Comparison of ENCODE assay signal across 17 cellular contexts in genomic region chr5:147551677-147552076, GRCh38. TPM values are rescaled to one million over a fixed set of nuclear protein-coding genes. Genes with fewer than 3 reads are reported as not detected.
DNase-seq lines count a peak whose midpoint lies in the region; ATAC-seq, FAIRE-seq and TF ChIP-seq lines count a peak whose summit lies in the region.
"Had no signal": no experiment of that assay in that cellular context is flagged by ENCODE, and none has a peak within 500 bp of the region (broad histone marks: within the 10 kb centered on the region; RNA-seq: fewer than 3 reads in every experiment).

No MANE protein-coding gene starts in this region.

- WGBS in trophoblast cell (ENCODE audit: extremely low coverage, insufficient coverage, insufficient read length), result no CpG with 5 or more reads among the region's 1 CpG

- no peak for ATAC-seq in GM21786 (IDR thresholded peaks at IDR 0.05; ENCODE audit: unreplicated experiment)
- ATAC-seq: A549 had no signal

- no peaks in the 10 kb centered on the region for H3K9me2 ChIP-seq in OCI-LY7 (ENCODE audit: insufficient read depth, low read length)

- H3K27ac ChIP-seq in endothelial cell of umbilical vein (ENCODE audit: insufficient read depth, low read depth, low read length) (no peak overlapping the region), right atrium auricular region (peak overlapping the region; percentile 27 to 74), rectal smooth muscle tissue (ENCODE audit: low read depth, low read length) (peak overlapping the region; percentile 46), trophoblast cell (ENCODE audit: low read depth, low read length) (no peak overlapping the region), OCI-LY7 (ENCODE audit: low read depth, low read length, poor library complexity, severe bottlenecking) (no peak overlapping the region)
- H3K27ac ChIP-seq: A549, SJCRH30 had no signal

- H4K91ac ChIP-seq in trophoblast cell (ENCODE audit: low read depth, low read length), result no peak overlapping the region

- H2AFZ ChIP-seq in endothelial cell of umbilical vein (ENCODE audit: low read depth, low read length), result peak overlapping the region; percentile 26
- H2AFZ ChIP-seq in trophoblast cell (ENCODE audit: insufficient read depth, low read length, poor library complexity), result no peak overlapping the region
- H2AFZ ChIP-seq in OCI-LY7 (ENCODE audit: low read length), result no peak overlapping the region

- no peaks in the 10 kb centered on the region for H3K27me3 ChIP-seq in endothelial cell of umbilical vein (ENCODE audit: control insufficient read depth in 2 of 2, insufficient read depth in 2 of 2, low read length in 2 of 2)
- H3K27me3 ChIP-seq in right atrium auricular region, result no peaks in the 10 kb centered on the region
- H3K27me3 ChIP-seq in rectal smooth muscle tissue (ENCODE audit: control insufficient read depth, insufficient read depth, low read length), result no peaks in the 10 kb centered on the region
- H3K27me3 ChIP-seq in trophoblast cell (ENCODE audit: insufficient read depth, low read length), result no peaks in the 10 kb centered on the region
- H3K27me3 ChIP-seq: SJCRH30 had no signal

- H3K79me2 ChIP-seq in endothelial cell of umbilical vein (ENCODE audit: control insufficient read depth, insufficient read depth, low read length) (no peaks in the 10 kb centered on the region), trophoblast cell (ENCODE audit: control insufficient read depth, insufficient read depth, low read length, poor library complexity) (no peaks in the 10 kb centered on the region), OCI-LY7 (ENCODE audit: insufficient read depth, low read depth, low read length) (no peaks in the 10 kb centered on the region)

- H3K4me1 ChIP-seq in endothelial cell of umbilical vein (ENCODE audit: control insufficient read depth, extremely low read depth, insufficient read depth, low read length) (peaks cover 2% of the 10 kb centered on the region), right atrium auricular region (peaks cover 0 to 67% of the 10 kb centered on the region in 2 donors), rectal smooth muscle tissue (ENCODE audit: control insufficient read depth, insufficient read depth, low read length) (peaks cover 19% of the 10 kb centered on the region), trophoblast cell (ENCODE audit: control insufficient read depth in 1 of 2, insufficient read depth in 2 of 2, low read length in 2 of 2) (peaks cover 7% of the 10 kb centered on the region in 2 experiments), OCI-LY7 (ENCODE audit: insufficient read depth, low read length, poor library complexity, severe bottlenecking) (no peaks in the 10 kb centered on the region)
- H3K4me1 ChIP-seq: A549, SJCRH30 had no signal

- no peaks in the 10 kb centered on the region for H4K20me1 ChIP-seq in endothelial cell of umbilical vein (replicated peaks; ENCODE audit: control insufficient read depth, extremely low read depth, insufficient read depth, low read length)
- H4K20me1 ChIP-seq in OCI-LY7 (ENCODE audit: insufficient read depth, low read length), result no peaks in the 10 kb centered on the region

- H2BK5ac ChIP-seq in trophoblast cell (ENCODE audit: low read depth, low read length, poor library complexity), result no peak overlapping the region

- H3K18ac ChIP-seq in trophoblast cell (ENCODE audit: low read length), result no peak overlapping the region

- BruUV-seq in endothelial cell of umbilical vein (replicated peaks; lab: Mats Ljungman, UMichigan) (no TSS peak), OCI-LY7 (replicated peaks; lab: Mats Ljungman, UMichigan) (no TSS peak)

- H4K8ac ChIP-seq in trophoblast cell (ENCODE audit: low read depth, low read length), result no peak overlapping the region

- no peak overlapping the region for H2BK120ac ChIP-seq in trophoblast cell (ENCODE audit: insufficient read depth, low read length, poor library complexity)

- CTCF ChIA-PET in endothelial cell of umbilical vein (lab: Charles Lee) (interaction anchor here (1.9 to 2.0 kb wide), 2 partner anchors 8 to 87 kb away, joined by 5 to 8 read pairs; no protein-coding TSS in a partner anchor), OCI-LY7 (lab: Charles Lee; ENCODE audit: unreplicated experiment) (no interaction called here)

- H3K79me1 ChIP-seq in trophoblast cell (ENCODE audit: low read length), result peaks cover 15% of the 10 kb centered on the region

- H2BK12ac ChIP-seq in trophoblast cell (ENCODE audit: low read length), result no peak overlapping the region

- no peak overlapping the region for H3K4ac ChIP-seq in trophoblast cell (ENCODE audit: low read depth, low read length)

- no peak for TF ChIP-seq POLR2A in endothelial cell of umbilical vein (IDR thresholded peaks at IDR 0.05; ENCODE audit: low read depth, low read length)

- no peak for FAIRE-seq in endothelial cell of umbilical vein (lab: Jason Lieb, UNC)
- FAIRE-seq: A549 had no signal

- dilution Hi-C loops in endothelial cell of umbilical vein (cut with MboI; ENCODE audit: extremely low pct_ligation_motif_present, low sequenced_read_pairs), result no loop called here

- H3K4me3 ChIP-seq in endothelial cell of umbilical vein (replicated peaks in 1 of 3; ENCODE audit: insufficient read depth in 1 of 3, low read depth in 1 of 3, low read length in 3 of 3) (no peak overlapping the region), right atrium auricular region (no peak overlapping the region), rectal smooth muscle tissue (ENCODE audit: low read length) (no peak overlapping the region), trophoblast cell (ENCODE audit: low read depth, low read length) (no peak overlapping the region), OCI-LY7 (ENCODE audit: low read depth, low read length, poor library complexity, severe bottlenecking) (no peak overlapping the region)
- H3K4me3 ChIP-seq: A549, SJCRH30 had no signal

- H3K14ac ChIP-seq in trophoblast cell (ENCODE audit: low read length), result no peak overlapping the region

- DNase-seq in EH (ENCODE audit: low read depth), result peak; percentile 30
- DNase-seq in endothelial cell of umbilical vein (ENCODE audit: low read depth, low spot score), result no peak
- DNase-seq in right atrium auricular region (ENCODE audit: low spot score), result no peak
- no peak for DNase-seq in trophoblast cell
- no peak for DNase-seq in OCI-LY7 (ENCODE audit: low spot score)
- DNase-seq in activated CD4-positive, CD25-positive, alpha-beta regulatory T cell treated with anti-CD3 and anti-CD28 coated beads, Interleukin-2, amount 50 U/mL, for 72 hours, result no peak
- DNase-seq: COR-L47, EL, H7, NCI-H187 treated with DMSO at 0.1 percent for 48 hours, NCI-H446, RPMI8226, SJCRH30 had no signal

- no peak overlapping the region for H2AK5ac ChIP-seq in trophoblast cell (ENCODE audit: low read length)

- intact Hi-C loops in endothelial cell of umbilical vein (cut with micrococcal nuclease), result no loop called here
- intact Hi-C loops in OCI-LY7 (cut with micrococcal nuclease; ENCODE audit: unreplicated experiment), result no loop called here

- no peaks in the 10 kb centered on the region for H3K9me1 ChIP-seq in endothelial cell of umbilical vein (replicated peaks; ENCODE audit: control insufficient read depth, extremely low read depth, insufficient read depth, low read length)

- H3K9me3 ChIP-seq in endothelial cell of umbilical vein (replicated peaks; ENCODE audit: control insufficient read depth, insufficient read depth, low read length) (no peaks in the 10 kb centered on the region), right atrium auricular region (peaks cover 0 to 4% of the 10 kb centered on the region in 2 donors), trophoblast cell (ENCODE audit: insufficient read depth, low read depth, low read length) (no peaks in the 10 kb centered on the region), OCI-LY7 (ENCODE audit: low read length) (no peaks in the 10 kb centered on the region)
- H3K9me3 ChIP-seq: A549, SJCRH30 had no signal

- H3K23ac ChIP-seq in trophoblast cell (ENCODE audit: low read length), result no peak overlapping the region

- no peak for TF ChIP-seq CTCF in endothelial cell of umbilical vein (IDR thresholded peaks at IDR 0.05; ENCODE audit: extremely low read depth in 1 of 2, insufficient read depth in 1 of 2, low read depth in 1 of 2, low read length in 2 of 2)
- no peak for TF ChIP-seq CTCF in right atrium auricular region (IDR thresholded peaks at IDR 0.05)
- TF ChIP-seq CTCF in OCI-LY7 (conservative IDR thresholded peaks at IDR 0.05; ENCODE audit: low read length), result no peak

- H4K12ac ChIP-seq in trophoblast cell (ENCODE audit: low read depth, low read length), result no peak overlapping the region

- POLR2A ChIA-PET in endothelial cell of umbilical vein (lab: Charles Lee), result no interaction called here
- POLR2A ChIA-PET in OCI-LY7 (lab: Charles Lee), result no interaction called here

- H3K36me3 ChIP-seq in endothelial cell of umbilical vein (ENCODE audit: control insufficient read depth in 2 of 2, extremely low read depth in 1 of 2, insufficient read depth in 2 of 2, low read length in 2 of 2) (no peaks in the 10 kb centered on the region), right atrium auricular region (no peaks in the 10 kb centered on the region), rectal smooth muscle tissue (ENCODE audit: control insufficient read depth, insufficient read depth, low read length) (no peaks in the 10 kb centered on the region), trophoblast cell (ENCODE audit: control insufficient read depth in 1 of 2, insufficient read depth in 2 of 2, low read length in 2 of 2) (no peaks in the 10 kb centered on the region), OCI-LY7 (ENCODE audit: insufficient read depth, low read length) (no peaks in the 10 kb centered on the region)
- H3K36me3 ChIP-seq: SJCRH30 had no signal

- H3K9ac ChIP-seq in endothelial cell of umbilical vein (replicated peaks; ENCODE audit: extremely low read depth, insufficient read depth, low read length), result no peak overlapping the region
- no peak overlapping the region for H3K9ac ChIP-seq in rectal smooth muscle tissue (ENCODE audit: low read length)
- no peak overlapping the region for H3K9ac ChIP-seq in trophoblast cell (ENCODE audit: low read length)

- H3K4me2 ChIP-seq in endothelial cell of umbilical vein (ENCODE audit: insufficient read depth, low read length) (no peak overlapping the region), trophoblast cell (ENCODE audit: low read length) (no peak overlapping the region), OCI-LY7 (ENCODE audit: low read length) (no peak overlapping the region)
- H3K4me2 ChIP-seq: A549 had no signal

RNA-seq across cellular contexts. Expression of gene DPYSL3, which starts 41.8 kb away (rescaled TPM):
- total RNA-seq in endothelial cell of umbilical vein (142 and 146 TPM in 2 replicates), right atrium auricular region (10 to 100 TPM; 45.3 to 56.2 TPM), OCI-LY7 (2022) (not detected in 2 replicates)
- polyA plus RNA-seq in endothelial cell of umbilical vein, result 80.3 and 81.6 TPM in 2 replicates
- polyA plus RNA-seq in endothelial cell of umbilical vein (2011; cell fraction: cytosol; rRNA removed), result 88.1 and 93.4 TPM in 2 replicates
- 165 and 213 TPM in 2 replicates for polyA plus RNA-seq in endothelial cell of umbilical vein (2011; cell fraction: nucleus; rRNA removed)
- polyA plus RNA-seq in endothelial cell of umbilical vein (2012), result 70.9 and 78.2 TPM in 2 replicates
- 154 and 180 TPM in 2 replicates for polyA minus RNA-seq in endothelial cell of umbilical vein
- not detected for polyA minus RNA-seq in endothelial cell of umbilical vein (2011; cell fraction: cytosol; rRNA and poly(A)+ RNA removed)
- polyA minus RNA-seq in endothelial cell of umbilical vein (2011; cell fraction: nucleus; rRNA and poly(A)+ RNA removed), result 111 and 158 TPM in 2 replicates
- polyA plus RNA-seq in trophoblast cell (2013), result 126 and 133 TPM in 2 replicates
- 0.70 TPM in 1 of 2 replicates, not detected in the other for total RNA-seq in OCI-LY7 (2014; rRNA removed; shearing (Covaris generic))
- polyA plus RNA-seq: CD14-positive monocyte had no signal

Comparison
In these comparisons a context has a peak if more than half of its experiments do, and no peak if none do; other contexts are left out.
1. H3K27ac ChIP-seq: peak in right atrium auricular region (2 of 2) and rectal smooth muscle tissue (single experiment); none in endothelial cell of umbilical vein (single experiment), trophoblast cell (single experiment) and OCI-LY7 (single experiment).
2. RNA of gene DPYSL3, which starts 41.8 kb away (total RNA-seq): 142 to 146 TPM in endothelial cell of umbilical vein and 45.3 to 56.2 TPM in right atrium auricular region; 0.70 TPM in OCI-LY7; every median in the first group is over 10 times any median in the second.